ENCODE assay signal across 10 cellular contexts in the genomic region with DNA sequence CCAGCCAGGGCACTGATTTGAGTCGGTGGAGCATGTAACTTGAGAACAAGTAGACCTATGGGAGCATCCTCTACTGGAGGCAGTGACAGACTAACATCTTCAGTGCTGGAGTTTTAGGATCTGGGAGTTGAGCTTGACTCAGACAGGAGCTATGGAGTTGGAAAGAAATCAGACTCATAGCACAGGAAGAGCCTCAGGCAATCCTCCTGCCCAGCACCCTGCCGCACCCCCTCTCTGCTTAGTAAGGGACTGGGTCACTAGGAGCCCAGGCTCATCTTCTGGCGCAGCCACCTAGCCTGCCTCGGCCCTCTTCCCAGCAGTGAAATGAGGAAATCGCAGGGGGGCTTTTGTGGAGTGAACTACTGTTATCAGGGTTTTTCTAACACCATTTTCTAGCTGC. TPM values are rescaled to one million over a fixed set of nuclear protein-coding genes. Genes with fewer than 3 reads are reported as not detected.
DNase-seq lines count a peak whose midpoint lies in the region; ATAC-seq, FAIRE-seq and TF ChIP-seq lines count a peak whose summit lies in the region.
"Had no signal": no experiment of that assay in that cellular context is flagged by ENCODE, and none has a peak within 500 bp of the region (broad histone marks: within the 10 kb centered on the region; RNA-seq: fewer than 3 reads in every experiment).

No MANE protein-coding gene starts in this region.

- peaks cover 80% of the 10 kb centered on the region for H3K36me3 Mint-ChIP-seq in CD4-positive, alpha-beta T cell (ENCODE audit: low read depth)
- H3K36me3 Mint-ChIP-seq in IgD-negative memory B cell (peaks cover 7% of the 10 kb centered on the region), astrocyte (ENCODE audit: low read depth, unreplicated experiment) (peaks cover 16% of the 10 kb centered on the region), naive B cell (peaks cover 0 to 6% of the 10 kb centered on the region in 2 donors)

- peaks cover 4% of the 10 kb centered on the region for H3K36me3 ChIP-seq in astrocyte (ENCODE audit: insufficient read depth, low read length)
- peaks cover 4% of the 10 kb centered on the region for H3K36me3 ChIP-seq in suprapubic skin

- no peak for ATAC-seq in CD4-positive, alpha-beta T cell (ENCODE audit: poor library complexity)
- no peak for ATAC-seq in naive B cell (ENCODE audit: low read depth in 2 of 2)
- no peak for ATAC-seq in HG02981 (IDR thresholded peaks at IDR 0.05; ENCODE audit: unreplicated experiment)
- no peak for ATAC-seq in HG03521 (IDR thresholded peaks at IDR 0.05; ENCODE audit: unreplicated experiment)

- WGBS in suprapubic skin, result 64% methylated on average over 5 of the region's 5 CpGs

- H3K4me1 ChIP-seq in astrocyte (ENCODE audit: insufficient read depth, low read length) (peaks cover 28% of the 10 kb centered on the region), suprapubic skin (peaks cover 57% of the 10 kb centered on the region)

- POLR2A ChIA-PET in CD4-positive, alpha-beta T cell (lab: Charles Lee), result interaction anchor here (1.0 to 7.1 kb wide), 7 partner anchors 8 to 373 kb away, joined by 3 to 180 read pairs (median 16); a partner anchor contains a TSS

- H3K27ac Mint-ChIP-seq in CD4-positive, alpha-beta T cell, result peak overlapping the region; percentile 99
- H3K27ac Mint-ChIP-seq in IgD-negative memory B cell, result peak overlapping the region; percentile 97 to 99 (median 99)
- H3K27ac Mint-ChIP-seq in astrocyte (ENCODE audit: unreplicated experiment), result no peak overlapping the region
- peak overlapping the region; percentile 51 to 99 (median 88) for H3K27ac Mint-ChIP-seq in naive B cell

- no peak overlapping the region for H3K9ac ChIP-seq in astrocyte (ENCODE audit: low read length)

- no peak for FAIRE-seq in astrocyte (lab: Jason Lieb, UNC)

- TF ChIP-seq CTCF in CD4-positive, alpha-beta T cell (IDR thresholded peaks at IDR 0.05), result no peak
- TF ChIP-seq CTCF in astrocyte (IDR thresholded peaks at IDR 0.05; ENCODE audit: insufficient read depth, low read depth, low read length) (no peak), suprapubic skin (IDR thresholded peaks at IDR 0.05) (no peak)

- no peaks in the 10 kb centered on the region for H3K9me3 Mint-ChIP-seq in CD4-positive, alpha-beta T cell
- no peaks in the 10 kb centered on the region for H3K9me3 Mint-ChIP-seq in IgD-negative memory B cell
- peaks cover 2% of the 10 kb centered on the region for H3K9me3 Mint-ChIP-seq in astrocyte (ENCODE audit: unreplicated experiment)
- no peaks in the 10 kb centered on the region for H3K9me3 Mint-ChIP-seq in naive B cell

- H3K4me2 ChIP-seq in astrocyte (ENCODE audit: low read length), result peak overlapping the region; percentile 2

- DNase-seq in CD4-positive, alpha-beta T cell, result no peak
- DNase-seq in astrocyte (ENCODE audit: low read depth), result peak; percentile 20
- no peak for DNase-seq in naive B cell
- no peak for DNase-seq in NCI-H2196 (lab: John Stamatoyannopoulos, UW; ENCODE audit: unreplicated experiment)
- DNase-seq in suprapubic skin (ENCODE audit: low spot score in 2 of 2), result no peak
- DNase-seq: NCI-H524 treated with DMSO at 0.1 percent for 48 hours had no signal

- CTCF ChIA-PET in CD4-positive, alpha-beta T cell (lab: Charles Lee), result interaction anchor here (0.6 to 6.4 kb wide), 3 partner anchors 9 to 133 kb away, joined by 3 to 54 read pairs (median 8); no protein-coding TSS in a partner anchor

- no peak for TF ChIP-seq POLR2A in suprapubic skin (IDR thresholded peaks at IDR 0.05)

- peaks cover 69% of the 10 kb centered on the region for H4K20me1 ChIP-seq in astrocyte (ENCODE audit: insufficient read depth, low read length)

- no peaks in the 10 kb centered on the region for H3K27me3 Mint-ChIP-seq in CD4-positive, alpha-beta T cell
- H3K27me3 Mint-ChIP-seq in IgD-negative memory B cell (no peaks in the 10 kb centered on the region), astrocyte (ENCODE audit: low read depth, unreplicated experiment) (no peaks in the 10 kb centered on the region), naive B cell (no peaks in the 10 kb centered on the region)

- peak overlapping the region; percentile 99 for H3K4me3 Mint-ChIP-seq in CD4-positive, alpha-beta T cell
- H3K4me3 Mint-ChIP-seq in IgD-negative memory B cell, result peak overlapping the region in 3 of 4 donors; percentile 27 to 98 (median 56)
- no peak overlapping the region for H3K4me3 Mint-ChIP-seq in astrocyte (ENCODE audit: unreplicated experiment)
- peak overlapping the region in 4 of 8 donors; percentile 30 to 87 (median 36) for H3K4me3 Mint-ChIP-seq in naive B cell

- H3K9me3 ChIP-seq in CD4-positive, alpha-beta T cell (ENCODE audit: control insufficient read depth, low read length), result no peaks in the 10 kb centered on the region
- H3K9me3 ChIP-seq in astrocyte (ENCODE audit: insufficient read depth, low read depth, low read length) (no peaks in the 10 kb centered on the region), suprapubic skin (no peaks in the 10 kb centered on the region)

- no peaks in the 10 kb centered on the region for H3K27me3 ChIP-seq in CD4-positive, alpha-beta T cell (ENCODE audit: control insufficient read depth, insufficient read depth, low read length)
- H3K27me3 ChIP-seq in astrocyte (ENCODE audit: insufficient read depth, low read length), result no peaks in the 10 kb centered on the region
- H3K27me3 ChIP-seq in suprapubic skin, result no peaks in the 10 kb centered on the region

- peaks cover 73% of the 10 kb centered on the region for H3K4me1 Mint-ChIP-seq in CD4-positive, alpha-beta T cell (ENCODE audit: low read depth)
- H3K4me1 Mint-ChIP-seq in IgD-negative memory B cell, result peaks cover 21 to 37% (median 29%) of the 10 kb centered on the region in 3 donors
- peaks cover 18% of the 10 kb centered on the region for H3K4me1 Mint-ChIP-seq in astrocyte (ENCODE audit: low read depth, unreplicated experiment)
- H3K4me1 Mint-ChIP-seq in naive B cell, result peaks cover 40 to 67% (median 58%) of the 10 kb centered on the region in 3 donors

- peaks cover 58% of the 10 kb centered on the region for H3K79me2 ChIP-seq in astrocyte (ENCODE audit: insufficient read depth, low read length)

- TF ChIP-seq EP300 in suprapubic skin (IDR thresholded peaks at IDR 0.05), result no peak

- H2AFZ ChIP-seq in astrocyte (ENCODE audit: low read depth, low read length), result no peak overlapping the region

- H3K4me3 ChIP-seq in astrocyte (ENCODE audit: insufficient read depth, low read depth, low read length) (no peak overlapping the region), suprapubic skin (no peak overlapping the region)

- no peak overlapping the region for H3K27ac ChIP-seq in CD4-positive, alpha-beta T cell (ENCODE audit: low read depth, low read length)
- no peak overlapping the region for H3K27ac ChIP-seq in astrocyte (ENCODE audit: low read depth, low read length)
- H3K27ac ChIP-seq in suprapubic skin, result no peak overlapping the region

- intact Hi-C loops in CD4-positive, alpha-beta T cell (cut with DNase I, micrococcal nuclease), result no loop called here

RNA-seq across cellular contexts. Expression of a gene that starts 3.6 kb away (rescaled TPM):
- total RNA-seq in CD4-positive, alpha-beta T cell, result 100 to 1,000 TPM; 326 to 342 TPM
- polyA plus RNA-seq in IgD-negative memory B cell, result 62.3 TPM
- 11.3 and 11.8 TPM in 2 replicates for total RNA-seq in astrocyte
- 10 to 100 TPM; 20.8 to 45.9 (median 28.5) TPM for polyA plus RNA-seq in naive B cell (ENCODE audit: low read depth in 6 of 6)
- 10 to 100 TPM; 11.4 to 22.4 (median 15.0) TPM for total RNA-seq in suprapubic skin

RNA-seq across cellular contexts. Expression of a gene that starts 35.0 kb away (rescaled TPM):
- total RNA-seq in CD4-positive, alpha-beta T cell, result not detected
- polyA plus RNA-seq in IgD-negative memory B cell, result not detected
- 0.34 and 0.38 TPM in 2 replicates for total RNA-seq in astrocyte
- polyA plus RNA-seq in naive B cell (ENCODE audit: low read depth in 6 of 6), result under 1 TPM in 1 of 6 donors, not detected in 5; 0.28 TPM
- total RNA-seq in suprapubic skin, result 1 to 10 TPM in 3 of 4 donors, under 1 TPM in 1; 0.52 to 2.6 (median 1.5) TPM
- total RNA-seq: LHCN-M2 had no signal

Comparison
In these comparisons a context has a peak if more than half of its experiments do, and no peak if none do; other contexts are left out.
1. RNA of a gene that starts 3.6 kb away (total RNA-seq): 326 to 342 TPM in CD4-positive, alpha-beta T cell; 11.4 to 22.4 TPM in suprapubic skin and 11.3 to 11.8 TPM in astrocyte; every median in the first group is over 10 times any median in the second.